ENCODE assay signal across 1 cellular context in the genomic region with DNA sequence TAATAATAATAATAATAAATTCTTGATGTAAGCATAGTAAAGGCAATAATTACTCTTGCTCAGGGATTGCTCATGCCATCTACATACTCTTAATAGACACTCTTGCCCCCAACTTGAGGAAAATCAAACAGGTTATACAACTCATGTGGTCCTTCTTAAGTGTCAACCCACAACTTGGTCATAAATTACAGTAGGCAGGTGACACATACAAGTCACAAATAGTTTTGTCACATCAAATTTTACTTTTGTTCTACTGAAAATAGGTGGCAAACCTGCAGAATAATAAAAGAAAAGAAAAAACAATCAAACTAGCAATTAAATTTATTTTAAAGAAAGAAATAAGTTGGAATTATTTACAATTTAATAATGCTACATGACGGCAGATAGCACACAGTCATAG.
TF ChIP-seq lines count a peak whose summit lies in the region.

No MANE protein-coding gene starts in this region.

TF ChIP-seq in HCT116, 20 proteins besides CTCF, POLR2A, EP300 and RAD21 (continued from another document):
- no peak for TF ChIP-seq ATF3 (IDR thresholded peaks at IDR 0.05)
- no peak for TF ChIP-seq FOSL1 (IDR thresholded peaks at IDR 0.05; ENCODE audit: low read depth)
- no peak for TF ChIP-seq EGR1 (IDR thresholded peaks at IDR 0.05; ENCODE audit: low read depth)
- no peak for TF ChIP-seq POLR2AphosphoS5 (IDR thresholded peaks at IDR 0.05; ENCODE audit: low read depth, low read length)
- no peak for TF ChIP-seq ZNF274 (IDR thresholded peaks at IDR 0.05; ENCODE audit: low read depth, low read length)
- TF ChIP-seq SP1 (IDR thresholded peaks at IDR 0.05; ENCODE audit: low read depth), result no peak
- TF ChIP-seq, protein P1, sequence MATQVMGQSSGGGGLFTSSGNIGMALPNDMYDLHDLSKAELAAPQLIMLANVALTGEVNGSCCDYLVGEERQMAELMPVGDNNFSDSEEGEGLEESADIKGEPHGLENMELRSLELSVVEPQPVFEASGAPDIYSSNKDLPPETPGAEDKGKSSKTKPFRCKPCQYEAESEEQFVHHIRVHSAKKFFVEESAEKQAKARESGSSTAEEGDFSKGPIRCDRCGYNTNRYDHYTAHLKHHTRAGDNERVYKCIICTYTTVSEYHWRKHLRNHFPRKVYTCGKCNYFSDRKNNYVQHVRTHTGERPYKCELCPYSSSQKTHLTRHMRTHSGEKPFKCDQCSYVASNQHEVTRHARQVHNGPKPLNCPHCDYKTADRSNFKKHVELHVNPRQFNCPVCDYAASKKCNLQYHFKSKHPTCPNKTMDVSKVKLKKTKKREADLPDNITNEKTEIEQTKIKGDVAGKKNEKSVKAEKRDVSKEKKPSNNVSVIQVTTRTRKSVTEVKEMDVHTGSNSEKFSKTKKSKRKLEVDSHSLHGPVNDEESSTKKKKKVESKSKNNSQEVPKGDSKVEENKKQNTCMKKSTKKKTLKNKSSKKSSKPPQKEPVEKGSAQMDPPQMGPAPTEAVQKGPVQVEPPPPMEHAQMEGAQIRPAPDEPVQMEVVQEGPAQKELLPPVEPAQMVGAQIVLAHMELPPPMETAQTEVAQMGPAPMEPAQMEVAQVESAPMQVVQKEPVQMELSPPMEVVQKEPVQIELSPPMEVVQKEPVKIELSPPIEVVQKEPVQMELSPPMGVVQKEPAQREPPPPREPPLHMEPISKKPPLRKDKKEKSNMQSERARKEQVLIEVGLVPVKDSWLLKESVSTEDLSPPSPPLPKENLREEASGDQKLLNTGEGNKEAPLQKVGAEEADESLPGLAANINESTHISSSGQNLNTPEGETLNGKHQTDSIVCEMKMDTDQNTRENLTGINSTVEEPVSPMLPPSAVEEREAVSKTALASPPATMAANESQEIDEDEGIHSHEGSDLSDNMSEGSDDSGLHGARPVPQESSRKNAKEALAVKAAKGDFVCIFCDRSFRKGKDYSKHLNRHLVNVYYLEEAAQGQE (IDR thresholded peaks at IDR 0.05; ENCODE audit: low read depth), result no peak
- no peak for TF ChIP-seq ZFX (IDR thresholded peaks at IDR 0.05)
- no peak for TF ChIP-seq JUND (IDR thresholded peaks at IDR 0.05)
